ENCODE assay signal across 1 cellular context in genomic region chr18:27839141-27839540, GRCh38.
TF ChIP-seq lines count a peak whose summit lies in the region.

No MANE protein-coding gene starts in this region.

TF ChIP-seq in A549, 52 proteins besides CTCF, POLR2A, EP300 and RAD21 (continued from another document):
- no peak for TF ChIP-seq POLR2AphosphoS2 (conservative IDR thresholded peaks at IDR 0.05; ENCODE audit: low read length)
- no peak for TF ChIP-seq BHLHE40 (IDR thresholded peaks at IDR 0.05; ENCODE audit: low read depth, low read length)
- no peak for TF ChIP-seq RFX5 (IDR thresholded peaks at IDR 0.05)
- no peak for TF ChIP-seq SREBF2 (IDR thresholded peaks at IDR 0.05)
- peak; percentile 65; the same call in 1 of the 2 replicates for TF ChIP-seq FOXS1 (CRISPR knock-in tag; IDR thresholded peaks at IDR 0.05)
- TF ChIP-seq PHF8 (IDR thresholded peaks at IDR 0.05; ENCODE audit: borderline replicate concordance, low read depth), result no peak
- no peak for TF ChIP-seq NFE2L2 (conservative IDR thresholded peaks at IDR 0.05; ENCODE audit: low read length)
- no peak for TF ChIP-seq NPAS2 (CRISPR knock-in tag; IDR thresholded peaks at IDR 0.05; ENCODE audit: borderline replicate concordance)
- no peak for TF ChIP-seq HMGXB4 (CRISPR knock-in tag; IDR thresholded peaks at IDR 0.05; ENCODE audit: borderline replicate concordance)
- TF ChIP-seq TP53 (CRISPR knock-in tag; IDR thresholded peaks at IDR 0.05), result no peak
- TF ChIP-seq ZNF302 (CRISPR knock-in tag; IDR thresholded peaks at IDR 0.05), result no peak
- TF ChIP-seq HES2 (IDR thresholded peaks at IDR 0.05), result no peak
- TF ChIP-seq FOSB (CRISPR knock-in tag; IDR thresholded peaks at IDR 0.05), result no peak
- TF ChIP-seq E2F6 (IDR thresholded peaks at IDR 0.05; ENCODE audit: borderline replicate concordance, low read depth), result no peak
- TF ChIP-seq ZFP36 (IDR thresholded peaks at IDR 0.05; ENCODE audit: borderline replicate concordance, partially characterized antibody), result no peak
- TF ChIP-seq CBX8 (IDR thresholded peaks at IDR 0.05), result no peak
- no peak for TF ChIP-seq HOXB5 (CRISPR knock-in tag; IDR thresholded peaks at IDR 0.05)
- TF ChIP-seq ZSCAN20 (CRISPR knock-in tag; IDR thresholded peaks at IDR 0.05), result no peak
- 0 out of 2 replicates have a peak, but pooled peaks have one; percentile 44 for TF ChIP-seq MAX (IDR thresholded peaks at IDR 0.05)
